19 cellular contexts compared by ENCODE assay signal in the genomic region with DNA sequence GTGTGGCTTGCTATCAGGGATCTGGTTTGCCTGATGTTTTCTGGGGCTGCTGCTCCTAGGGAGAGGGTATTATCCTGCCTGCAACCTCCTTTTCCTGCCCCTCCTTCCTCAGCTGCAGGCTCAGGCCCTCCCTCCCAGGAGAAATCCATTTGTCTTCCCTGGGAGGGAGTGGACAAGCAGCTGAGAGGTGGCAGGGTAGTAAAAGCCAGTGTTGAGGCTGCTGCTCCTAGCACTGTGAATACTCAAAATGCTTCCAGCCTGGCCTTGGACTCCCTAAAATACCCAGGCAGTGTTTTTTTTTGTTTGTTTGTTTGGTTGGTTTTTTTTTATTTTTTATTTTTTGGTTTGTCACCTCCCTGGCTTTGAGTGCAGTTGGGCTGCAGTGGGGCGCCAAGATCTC. TPM values are rescaled to one million over a fixed set of nuclear protein-coding genes. Genes with fewer than 3 reads are reported as not detected.
"Had no signal": no experiment of that assay in that cellular context is flagged by ENCODE, and none has a peak within 500 bp of the region (broad histone marks: within the 10 kb centered on the region; RNA-seq: fewer than 3 reads in every experiment).

No MANE protein-coding gene starts in this region.

- H3K79me2 ChIP-seq: hepatocyte had no signal

- H3K27ac ChIP-seq: hepatocyte, psoas muscle, suprapubic skin had no signal

- H3K4me3 ChIP-seq: adrenal gland, hepatocyte, psoas muscle, suprapubic skin had no signal

- H3K4me2 ChIP-seq: hepatocyte had no signal

- H3K36me3 ChIP-seq: adrenal gland, suprapubic skin had no signal

- H3K9me3 ChIP-seq: adrenal gland, psoas muscle, suprapubic skin had no signal

- H2AFZ ChIP-seq: hepatocyte had no signal

- FAIRE-seq: colon, endometrium had no signal

- H3K4me1 ChIP-seq: psoas muscle had no signal

- ATAC-seq: activated CD8-positive, alpha-beta T cell treated with anti-CD3 and anti-CD28 coated beads, Interleukin-2, amount 10 ng/mL, durations not matched to agents 7 days and 5 days; esophagus mucosa; psoas muscle; sciatic nerve had no signal

- DNase-seq: activated CD4-positive, CD25-positive, alpha-beta regulatory T cell; activated CD8-positive, alpha-beta memory T cell treated with anti-CD3 and anti-CD28 coated beads, Interleukin-2, amount 50 U/mL, for 4 hours; activated CD8-positive, alpha-beta T cell treated with anti-CD3 and anti-CD28 coated beads, Interleukin-2, amount 10 ng/mL, durations not matched to agents 7 days and 5 days; activated effector memory CD4-positive, alpha-beta T cell treated with anti-CD3 and anti-CD28 coated beads, Interleukin-2, amount 50 U/mL, for 16 hours; activated T-cell treated with anti-CD3 and anti-CD28 coated beads, Interleukin-2, amount 50 U/mL, for 48 hours; adrenal gland; kidney glomerular epithelial cell; psoas muscle; trophoblast cell had no signal

RNA-seq across cellular contexts. Expression of gene HOXD3, which starts 13.5 kb away (rescaled TPM):
- total RNA-seq: activated CD4-positive, alpha-beta T cell treated with anti-CD3 and anti-CD28 coated beads, Interleukin-2, amount 10 ng/mL, durations not matched to agents 24 days and 14 days; activated CD8-positive, alpha-beta T cell treated with anti-CD3 and anti-CD28 coated beads, Interleukin-2, amount 10 ng/mL, durations not matched to agents 7 days and 5 days; osteocyte had no signal
- polyA plus RNA-seq: hepatocyte, neural cell had no signal

RNA-seq across cellular contexts. Expression of gene HOXD1, which starts 17.9 kb away (rescaled TPM):
- total RNA-seq: activated CD4-positive, alpha-beta T cell treated with anti-CD3 and anti-CD28 coated beads, Interleukin-2, amount 10 ng/mL, durations not matched to agents 24 days and 14 days; activated CD8-positive, alpha-beta T cell treated with anti-CD3 and anti-CD28 coated beads, Interleukin-2, amount 10 ng/mL, durations not matched to agents 7 days and 5 days; hepatocyte; osteocyte had no signal
- polyA plus RNA-seq: hepatocyte, neural cell had no signal

RNA-seq across cellular contexts. Expression of gene HOXD4, which starts 19.3 kb away (rescaled TPM):
- total RNA-seq: activated CD4-positive, alpha-beta T cell treated with anti-CD3 and anti-CD28 coated beads, Interleukin-2, amount 10 ng/mL, durations not matched to agents 24 days and 14 days; activated CD8-positive, alpha-beta T cell treated with anti-CD3 and anti-CD28 coated beads, Interleukin-2, amount 10 ng/mL, durations not matched to agents 7 days and 5 days; osteocyte had no signal
- polyA plus RNA-seq: hepatocyte, neural cell had no signal

RNA-seq across cellular contexts. Expression of gene HOXD8, which starts 41.1 kb away (rescaled TPM):
- total RNA-seq: activated CD4-positive, alpha-beta T cell treated with anti-CD3 and anti-CD28 coated beads, Interleukin-2, amount 10 ng/mL, durations not matched to agents 24 days and 14 days; activated CD8-positive, alpha-beta T cell treated with anti-CD3 and anti-CD28 coated beads, Interleukin-2, amount 10 ng/mL, durations not matched to agents 7 days and 5 days; osteocyte had no signal
- polyA plus RNA-seq: hepatocyte, neural cell had no signal

RNA-seq across cellular contexts. Expression of gene HOXD9, which starts 48.1 kb away (rescaled TPM):
- total RNA-seq: activated CD4-positive, alpha-beta T cell treated with anti-CD3 and anti-CD28 coated beads, Interleukin-2, amount 10 ng/mL, durations not matched to agents 24 days and 14 days; activated CD8-positive, alpha-beta T cell treated with anti-CD3 and anti-CD28 coated beads, Interleukin-2, amount 10 ng/mL, durations not matched to agents 7 days and 5 days; cardiac septum; osteocyte had no signal
- polyA plus RNA-seq: neural cell had no signal
